In the genomic region with DNA sequence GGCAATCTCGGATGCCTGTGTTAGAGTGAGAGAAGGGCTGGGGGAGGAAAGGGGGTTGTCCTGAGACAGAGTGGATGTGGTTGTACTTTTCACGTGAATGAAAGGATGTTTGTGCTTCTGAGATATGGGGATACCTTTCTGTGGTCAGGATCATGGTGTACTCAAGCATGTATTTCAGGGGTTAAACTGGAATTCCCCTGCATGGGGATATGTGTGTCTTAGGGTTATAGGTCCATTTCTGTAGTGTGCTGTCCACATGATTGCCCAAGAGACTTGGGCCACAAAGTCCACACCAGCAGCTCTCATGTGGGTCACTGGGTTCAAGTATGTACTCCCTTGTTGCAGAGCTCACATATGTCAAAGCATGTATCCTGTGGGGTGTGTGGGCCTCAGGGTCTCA, we compare ENCODE assay signal across 1 cellular context.
TF ChIP-seq lines count a peak whose summit lies in the region.

No MANE protein-coding gene starts in this region.

TF ChIP-seq in IMR-90, 13 proteins besides CTCF, POLR2A, EP300 and RAD21:
- TF ChIP-seq RCOR1 (IDR thresholded peaks at IDR 0.05; ENCODE audit: insufficient replicate concordance, low read length) (no peak), BHLHE40 (IDR thresholded peaks at IDR 0.05; ENCODE audit: low read depth, low read length) (no peak), MAFK (IDR thresholded peaks at IDR 0.05; ENCODE audit: low read depth, low read length) (no peak), CEBPB (IDR thresholded peaks at IDR 0.05; ENCODE audit: low read depth, low read length) (peak; percentile 36)
